In genomic region chr3:115836944-115837343, GRCh38 we compare ENCODE assay signal across 8 cellular contexts.
DNase-seq lines count a peak whose midpoint lies in the region; ATAC-seq and TF ChIP-seq lines count a peak whose summit lies in the region.

No MANE protein-coding gene starts in this region.

- H3K27ac ChIP-seq in 22Rv1 (no peak overlapping the region), Peyer's patch (no peak overlapping the region), gastroesophageal sphincter (no peak overlapping the region)

- ATAC-seq in GM21528 (IDR thresholded peaks at IDR 0.05; ENCODE audit: low FRiP score, unreplicated experiment): no peak
- no peak for ATAC-seq in gastroesophageal sphincter

- WGBS in gastroesophageal sphincter (ENCODE audit: low coverage in 1 of 2), 2 donors: 54 to 72% methylated on average over 2 to 3 of the region's 3 CpGs

- H3K4me1 ChIP-seq in Peyer's patch (no peaks in the 10 kb centered on the region), gastroesophageal sphincter (peaks cover 0 to 15% (median 5%) of the 10 kb centered on the region in 3 donors)

- peak; percentile 85 for TF ChIP-seq CTCF in 22Rv1 (IDR thresholded peaks at IDR 0.05)
- peak; percentile 50 for TF ChIP-seq CTCF in GM12873 (IDR thresholded peaks at IDR 0.05; ENCODE audit: insufficient read depth, low read depth, low read length, missing control alignments)
- peak in 4 of 6 experiments; percentile 15 to 54 (median 30) for TF ChIP-seq CTCF in Peyer's patch (IDR thresholded peaks at IDR 0.05)
- TF ChIP-seq CTCF in gastroesophageal sphincter (IDR thresholded peaks at IDR 0.05): peak in 2 of 4 experiments; percentile 34 to 37

- H3K9me3 ChIP-seq in Peyer's patch (no peaks in the 10 kb centered on the region), gastroesophageal sphincter (no peaks in the 10 kb centered on the region)

- H3K27me3 ChIP-seq in Peyer's patch (no peaks in the 10 kb centered on the region), gastroesophageal sphincter (no peaks in the 10 kb centered on the region)

- no peak overlapping the region for H3K4me3 ChIP-seq in Peyer's patch
- no peak overlapping the region for H3K4me3 ChIP-seq in gastroesophageal sphincter

- no peaks in the 10 kb centered on the region for H3K36me3 ChIP-seq in Peyer's patch
- H3K36me3 ChIP-seq in gastroesophageal sphincter: no peaks in the 10 kb centered on the region

- no peak for DNase-seq in Peyer's patch
- peak; percentile 5 for DNase-seq in fibroblast of the conjunctiva (ENCODE audit: low read depth)
- no peak for DNase-seq in globus pallidus (ENCODE audit: low spot score)
- DNase-seq in islet precursor cell: no peak

- no peak for TF ChIP-seq EP300 in gastroesophageal sphincter (IDR thresholded peaks at IDR 0.05)

- no peak for TF ChIP-seq POLR2A in Peyer's patch (IDR thresholded peaks at IDR 0.05)
- no peak for TF ChIP-seq POLR2A in gastroesophageal sphincter (IDR thresholded peaks at IDR 0.05)
